In the genomic region with DNA sequence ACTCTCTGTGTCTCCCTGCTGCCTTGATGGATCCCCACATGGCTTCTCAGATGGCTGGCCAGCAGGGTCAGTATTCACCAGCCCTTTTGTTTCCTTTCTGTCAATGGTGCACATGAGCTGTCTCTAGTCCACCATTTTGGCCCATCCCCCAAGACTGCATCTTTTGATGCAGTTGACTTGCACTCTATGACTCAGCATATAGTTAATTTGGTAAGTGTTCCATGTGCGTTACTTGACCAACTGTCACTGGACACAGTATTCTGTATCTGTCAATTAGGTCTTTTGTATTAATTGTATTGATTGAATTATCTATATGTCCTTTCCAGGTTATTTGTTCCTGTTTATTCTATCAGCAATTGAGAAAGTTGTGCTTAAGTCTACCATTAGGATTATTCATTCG, we compare ENCODE assay signal across 8 cellular contexts.
"Had no signal": no experiment of that assay in that cellular context is flagged by ENCODE, and none has a peak within 500 bp of the region (broad histone marks: within the 10 kb centered on the region; RNA-seq: fewer than 3 reads in every experiment).

No MANE protein-coding gene starts in this region.

- H3K27ac ChIP-seq: KMS-11 had no signal

- H3K4me3 Mint-ChIP-seq: GM23338, H9 had no signal

- DNase-seq: H9, HCEC 1CT, KBM-7 had no signal

- H3K27ac Mint-ChIP-seq: GM23338, H9 had no signal

- FAIRE-seq: H1, H54, HTR-8/SVneo had no signal

- ATAC-seq: GM23338 had no signal

- H3K4me1 Mint-ChIP-seq: GM23338, H9 had no signal

- H3K4me3 ChIP-seq: GM23338 had no signal

- H3K4me2 ChIP-seq: GM23338, KMS-11 had no signal
